Comparison of ENCODE assay signal across 8 cellular contexts in the genomic region with DNA sequence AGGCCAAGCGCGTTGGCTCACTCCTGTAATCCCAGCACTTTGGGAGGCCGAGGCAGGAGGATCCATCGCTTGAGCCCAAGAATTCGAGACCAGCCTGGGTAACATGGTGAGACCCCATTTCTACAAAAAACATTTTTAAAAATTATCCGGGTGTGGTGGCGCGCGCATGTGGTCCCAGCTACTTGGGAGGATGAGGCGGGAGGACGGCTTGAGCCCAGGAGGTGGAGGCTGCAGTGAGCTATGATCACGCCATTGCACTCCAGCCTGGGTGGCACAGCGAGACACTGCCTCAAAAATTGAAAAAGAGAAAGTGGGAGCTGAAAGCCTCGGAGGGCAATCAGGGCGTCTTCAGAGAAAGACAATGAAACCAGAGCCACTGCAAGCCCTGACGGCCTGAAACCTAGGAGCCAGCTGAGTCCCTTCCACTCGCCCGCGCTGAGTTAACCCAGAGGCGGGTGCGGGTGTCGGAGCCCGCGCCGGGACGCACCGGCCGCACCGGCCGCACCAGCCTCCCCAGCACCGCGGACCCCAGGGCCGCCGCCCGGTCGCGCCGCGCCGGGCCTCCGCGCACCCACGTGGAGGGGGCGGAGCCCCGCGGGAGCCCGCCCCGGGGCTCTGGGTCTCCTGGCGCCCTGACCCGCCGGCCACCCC. TPM values are rescaled to one million over a fixed set of nuclear protein-coding genes. Genes with fewer than 3 reads are reported as not detected.
A peak's percentile ranks its signal among the peaks of the same experiment; 100 is the strongest.
DNase-seq lines count a peak whose midpoint lies in the region; ATAC-seq, FAIRE-seq and TF ChIP-seq lines count a peak whose summit lies in the region.

No MANE protein-coding gene starts in this region.

- H3K9me3 ChIP-seq in ES-I3 (ENCODE audit: control insufficient read depth, insufficient read depth, low read length) (no peaks in the 10 kb centered on the region), IMR-90 (ENCODE audit: control insufficient read depth, insufficient read depth, low read length) (no peaks in the 10 kb centered on the region)

- dilution Hi-C loops in IMR-90 (cut with HindIII; ENCODE audit: low sequenced_read_pairs, unreplicated experiment): no loop called here

- H3K27ac ChIP-seq in IMR-90 (ENCODE audit: insufficient read depth, low read length): peak overlapping the region; percentile 35; the same call in 1 of the 2 replicates
- H3K27ac ChIP-seq in urinary bladder (ENCODE audit: low read depth): no peak overlapping the region

- no peak overlapping the region for H3K18ac ChIP-seq in IMR-90 (ENCODE audit: low read depth, low read length)

- H2AK5ac ChIP-seq in IMR-90 (ENCODE audit: low read depth, low read length): peak overlapping the region; percentile 78; the same call in 1 of the 2 replicates

- H4K8ac ChIP-seq in IMR-90 (ENCODE audit: low read depth in 2 of 2, low read length in 2 of 2): peak overlapping the region; percentile 53 to 68; a peak in 3 of 4 replicates

- peak overlapping the region; percentile 98 for H2AFZ ChIP-seq in IMR-90 (replicated peaks; ENCODE audit: low read length, poor library complexity)

- H2AK9ac ChIP-seq in IMR-90 (replicated peaks; ENCODE audit: low read depth, low read length, poor library complexity): peak overlapping the region; percentile 72

- POLR2A ChIA-PET in IMR-90 (lab: Charles Lee; ENCODE audit: unreplicated experiment): no interaction called here

- in situ Hi-C loops in IMR-90 (cut with MboI; ENCODE audit: low sequenced_read_pairs): no loop called here

- no peak for FAIRE-seq in bronchial epithelial cell (lab: Jason Lieb, UNC)

- H2BK15ac ChIP-seq in IMR-90 (ENCODE audit: low read depth, low read length): no peak overlapping the region

- WGBS in IMR-90 (ENCODE audit: extremely low coverage in 2 of 2, insufficient read length in 1 of 2), 2 experiments: 12% methylated on average over 28 of the region's 51 CpGs; no CpG with 5 or more reads in 1 of the 2 experiments
- 9% methylated on average over 51 of the region's 51 CpGs for WGBS in urinary bladder

- H2BK5ac ChIP-seq in IMR-90 (ENCODE audit: low read depth, low read length, poor library complexity, severe bottlenecking): no peak overlapping the region

- peaks cover 21 to 26% of the 10 kb centered on the region in 2 experiments for H3K79me1 ChIP-seq in IMR-90 (ENCODE audit: low read depth in 1 of 2, low read length in 2 of 2)

- H3K14ac ChIP-seq in IMR-90 (replicated peaks; ENCODE audit: low read depth, low read length): peak overlapping the region; percentile 31

- no peaks in the 10 kb centered on the region; the same call in 1 of the 2 replicates for H4K20me1 ChIP-seq in IMR-90 (ENCODE audit: insufficient read depth, low read length)

- peaks cover 16% of the 10 kb centered on the region for H3K9me1 ChIP-seq in IMR-90 (ENCODE audit: insufficient read depth, low read length)

- DNase-seq in IMR-90: no peak
- DNase-seq in bronchial epithelial cell (ENCODE audit: low read depth): no peak
- DNase-seq in memory B cell (ENCODE audit: low spot score in 2 of 2): no peak
- DNase-seq in pons (ENCODE audit: low spot score): no peak
- DNase-seq in NCI-H526 treated with DMSO at 0.1 percent for 48 hours (lab: John Stamatoyannopoulos, UW): no peak

- peak overlapping the region; percentile 17; the same call in 1 of the 2 replicates for H4K91ac ChIP-seq in IMR-90 (ENCODE audit: insufficient read depth, low read depth, low read length)

- no peak for TF ChIP-seq CTCF in IMR-90 (conservative IDR thresholded peaks at IDR 0.05; ENCODE audit: low read depth, low read length)
- TF ChIP-seq CTCF in bronchial epithelial cell (IDR thresholded peaks at IDR 0.05; ENCODE audit: insufficient read depth, low read length, severe bottlenecking): no peak

- H2BK120ac ChIP-seq in IMR-90 (ENCODE audit: low read depth, low read length): no peak overlapping the region

- H3K23ac ChIP-seq in IMR-90 (ENCODE audit: low read depth, low read length): peak overlapping the region; percentile 84

- H4K5ac ChIP-seq in IMR-90 (ENCODE audit: low read depth, low read length): peak overlapping the region; percentile 37; the same call in 1 of the 2 replicates

- H3K9ac ChIP-seq in ES-I3 (ENCODE audit: low read depth, low read length) (peak overlapping the region; percentile 74), IMR-90 (ENCODE audit: low read depth, low read length) (peak overlapping the region; percentile 53; the same call in 1 of the 2 replicates)

- H3K4me1 ChIP-seq in ES-I3 (ENCODE audit: insufficient read depth, low read length) (no peaks in the 10 kb centered on the region), IMR-90 (ENCODE audit: control insufficient read depth, insufficient read depth, low read length) (peaks cover 8% of the 10 kb centered on the region), urinary bladder (ENCODE audit: insufficient read depth) (no peaks in the 10 kb centered on the region)

- TF ChIP-seq POLR2A in IMR-90 (IDR thresholded peaks at IDR 0.05; ENCODE audit: low read depth, low read length): no peak

- CTCF ChIA-PET in IMR-90 (lab: Yijun Ruan, JAX): interaction anchor here (1.2 to 2.4 kb wide), 4 partner anchors 14 to 73 kb away, joined by 3 to 8 read pairs (median 4); no protein-coding TSS in a partner anchor

- peak overlapping the region; percentile 68 for H3K4ac ChIP-seq in IMR-90 (ENCODE audit: low read depth, low read length)

- H3K27me3 Mint-ChIP-seq in memory B cell: no peaks in the 10 kb centered on the region

- peaks cover 20% of the 10 kb centered on the region for H3K4me1 Mint-ChIP-seq in memory B cell

- ATAC-seq in GM21526 (IDR thresholded peaks at IDR 0.05; ENCODE audit: low FRiP score, unreplicated experiment) (peak; percentile 64), IMR-90 (ENCODE audit: low read depth) (peak; percentile 87), memory B cell (ENCODE audit: low read depth) (peak; percentile 64)

- H3K36me3 Mint-ChIP-seq in memory B cell: no peaks in the 10 kb centered on the region

- H3K56ac ChIP-seq in IMR-90 (ENCODE audit: extremely low read depth, insufficient read depth, low read length): no peak overlapping the region; the same call in 1 of the 2 replicates

- H3K27ac Mint-ChIP-seq in memory B cell: peak overlapping the region; percentile 100

- no peak for TF ChIP-seq RAD21 in IMR-90 (IDR thresholded peaks at IDR 0.05; ENCODE audit: low read length)

- H2BK20ac ChIP-seq in IMR-90 (ENCODE audit: low read depth, low read length): no peak overlapping the region

- no peaks in the 10 kb centered on the region for H3K9me3 Mint-ChIP-seq in memory B cell

- no TSS peak for BruUV-seq in IMR-90 (replicated peaks; lab: Mats Ljungman, UMichigan)

- intact Hi-C loops in IMR-90 (cut with micrococcal nuclease): loop anchor here (5.0 kb wide), 2 partner anchors 50 to 95 kb away; a partner anchor contains a TSS

- H3K4me3 ChIP-seq in IMR-90 (ENCODE audit: insufficient read depth, low read depth, low read length): peak overlapping the region; percentile 75
- H3K4me3 ChIP-seq in bronchial epithelial cell (ENCODE audit: low read depth, low read length): peak overlapping the region; percentile 61
- peak overlapping the region; percentile 79 for H3K4me3 ChIP-seq in urinary bladder (ENCODE audit: low read depth, low read length)

- H3K4me2 ChIP-seq in IMR-90 (ENCODE audit: low read depth, low read length): peak overlapping the region; percentile 90

- peak overlapping the region; percentile 95 for H3K4me3 Mint-ChIP-seq in memory B cell

- H3K36me3 ChIP-seq in ES-I3 (ENCODE audit: insufficient read depth, low read length) (no peaks in the 10 kb centered on the region), IMR-90 (ENCODE audit: control insufficient read depth, insufficient read depth, low read length) (no peaks in the 10 kb centered on the region), bronchial epithelial cell (ENCODE audit: control insufficient read depth, insufficient read depth, low read length) (no peaks in the 10 kb centered on the region), urinary bladder (ENCODE audit: insufficient read depth) (no peaks in the 10 kb centered on the region)

- H3K27me3 ChIP-seq in IMR-90 (ENCODE audit: control insufficient read depth, insufficient read depth, low read length) (no peaks in the 10 kb centered on the region), bronchial epithelial cell (ENCODE audit: control insufficient read depth, insufficient read depth, low read length) (no peaks in the 10 kb centered on the region)

TF ChIP-seq in IMR-90, 13 proteins besides CTCF, POLR2A, EP300 and RAD21 (continues in another document):
- TF ChIP-seq CHD1 (IDR thresholded peaks at IDR 0.05; ENCODE audit: low read depth, low read length) (no peak), MAFK (IDR thresholded peaks at IDR 0.05; ENCODE audit: low read depth, low read length) (no peak), NFE2L2 (IDR thresholded peaks at IDR 0.05; ENCODE audit: low read depth, low read length) (no peak), RCOR1 (IDR thresholded peaks at IDR 0.05; ENCODE audit: insufficient replicate concordance, low read length) (no peak), MXI1 (IDR thresholded peaks at IDR 0.05; ENCODE audit: borderline replicate concordance, low read depth, low read length) (peak; percentile 87), SMC3 (IDR thresholded peaks at IDR 0.05; ENCODE audit: low read depth, low read length) (no peak)
- TF ChIP-seq, protein P1, sequence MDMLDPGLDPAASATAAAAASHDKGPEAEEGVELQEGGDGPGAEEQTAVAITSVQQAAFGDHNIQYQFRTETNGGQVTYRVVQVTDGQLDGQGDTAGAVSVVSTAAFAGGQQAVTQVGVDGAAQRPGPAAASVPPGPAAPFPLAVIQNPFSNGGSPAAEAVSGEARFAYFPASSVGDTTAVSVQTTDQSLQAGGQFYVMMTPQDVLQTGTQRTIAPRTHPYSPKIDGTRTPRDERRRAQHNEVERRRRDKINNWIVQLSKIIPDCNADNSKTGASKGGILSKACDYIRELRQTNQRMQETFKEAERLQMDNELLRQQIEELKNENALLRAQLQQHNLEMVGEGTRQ (IDR thresholded peaks at IDR 0.05; ENCODE audit: low read depth, low read length): peak; percentile 46; the same call in 1 of the 2 replicates

RNA-seq across cellular contexts. Expression of a gene that starts 22.4 kb away (rescaled TPM):
- total RNA-seq in IMR-90 (2012; rRNA removed) (9.4 and 11.8 TPM in 2 replicates), bronchial epithelial cell (53.4 and 63.1 TPM in 2 replicates), urinary bladder (12.2 TPM)
- polyA plus RNA-seq in IMR-90 (2012; rRNA removed) (25.9 and 28.7 TPM in 2 replicates), urinary bladder (34.2 TPM)
- 15.0 and 19.7 TPM in 2 replicates for polyA plus RNA-seq in IMR-90 (2012; cell fraction: cytosol; rRNA removed)
- 21.7 and 58.1 TPM in 2 replicates for polyA plus RNA-seq in IMR-90 (2012; cell fraction: nucleus; rRNA removed; ENCODE audit: low replicate concordance)

RNA-seq across cellular contexts. Expression of a gene that starts 49.7 kb away (rescaled TPM):
- total RNA-seq in IMR-90 (2012; rRNA removed) (2.0 and 2.2 TPM in 2 replicates), bronchial epithelial cell (under 0.01 and 0.13 TPM in 2 replicates), urinary bladder (1.9 TPM)
- polyA plus RNA-seq in IMR-90 (2012; rRNA removed) (5.8 and 6.3 TPM in 2 replicates), urinary bladder (12.7 TPM)
- polyA plus RNA-seq in IMR-90 (2012; cell fraction: cytosol; rRNA removed): 3.5 and 8.8 TPM in 2 replicates
- polyA plus RNA-seq in IMR-90 (2012; cell fraction: nucleus; rRNA removed; ENCODE audit: low replicate concordance): 10.8 and 20.8 TPM in 2 replicates
